16 cellular contexts compared by ENCODE assay signal in the genomic region with DNA sequence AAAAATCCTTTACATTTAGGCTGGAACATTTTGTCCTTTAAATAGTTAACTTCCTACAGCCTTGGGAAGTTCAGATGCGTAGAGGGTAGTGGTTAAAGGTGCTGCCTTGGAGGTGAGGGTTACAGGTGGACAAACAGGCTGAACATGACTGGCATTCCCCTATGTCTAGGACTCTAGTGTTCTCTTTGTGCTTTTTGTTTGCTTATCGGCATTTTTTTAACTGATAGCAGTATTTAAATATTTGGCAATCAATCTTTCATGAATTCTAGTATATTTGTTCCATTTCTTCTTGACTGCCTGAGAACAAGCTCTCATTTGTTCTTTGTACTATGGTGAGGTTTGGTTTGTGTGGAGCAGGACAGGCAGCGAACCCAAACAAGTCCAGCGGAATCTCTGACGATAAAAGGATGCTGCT.
DNase-seq lines count a peak whose midpoint lies in the region; ATAC-seq and TF ChIP-seq lines count a peak whose summit lies in the region.
"Had no signal": no experiment of that assay in that cellular context is flagged by ENCODE, and none has a peak within 500 bp of the region (broad histone marks: within the 10 kb centered on the region; RNA-seq: fewer than 3 reads in every experiment).

No MANE protein-coding gene starts in this region.

- DNase-seq in SIG-M5 treated with dmso at 0.1 percent for 504 hours (lab: John Stamatoyannopoulos, UW; ENCODE audit: unreplicated experiment), result peak; percentile 44
- DNase-seq in SIG-M5 (lab: John Stamatoyannopoulos, UW), result no peak
- peak; percentile 15 for DNase-seq in mucosa of gallbladder (ENCODE audit: low spot score)
- no peak for DNase-seq in type B pancreatic cell (ENCODE audit: extremely low spot score, unreplicated experiment)
- no peak for DNase-seq in activated T-cell treated with anti-CD3 and anti-CD28 coated beads, Interleukin-2, amount 50 U/mL, for 24 hours
- DNase-seq: KG1, NCI-H1105, NCI-H1694 treated with DMSO at 0.1 percent for 48 hours, NCI-H82 had no signal

- H3K27ac ChIP-seq in cingulate gyrus (ENCODE audit: low read depth, low read length), result peak overlapping the region; percentile 81
- H3K27ac ChIP-seq: 22Rv1, BLaER1 had no signal

- ATAC-seq in GM18867 (IDR thresholded peaks at IDR 0.05; ENCODE audit: unreplicated experiment) (no peak), esophagus mucosa (no peak)
- ATAC-seq: HCT116, Panc1 had no signal

- peaks cover 32% of the 10 kb centered on the region for H3K4me1 Mint-ChIP-seq in type B pancreatic cell (ENCODE audit: unreplicated experiment)
- H3K4me1 Mint-ChIP-seq in activated T-cell treated with anti-CD3 and anti-CD28 coated beads, Interleukin-2, amount 50 U/mL, for 24 hours (ENCODE audit: low read depth), result no peaks in the 10 kb centered on the region

- no peaks in the 10 kb centered on the region for H3K9me3 Mint-ChIP-seq in type B pancreatic cell
- peaks cover 4% of the 10 kb centered on the region for H3K9me3 Mint-ChIP-seq in activated T-cell treated with anti-CD3 and anti-CD28 coated beads, Interleukin-2, amount 50 U/mL, for 24 hours

- no peaks in the 10 kb centered on the region for H3K36me3 Mint-ChIP-seq in type B pancreatic cell
- H3K36me3 Mint-ChIP-seq in activated T-cell treated with anti-CD3 and anti-CD28 coated beads, Interleukin-2, amount 50 U/mL, for 24 hours (ENCODE audit: low read depth), result no peaks in the 10 kb centered on the region

- peaks cover 3% of the 10 kb centered on the region for H3K27me3 Mint-ChIP-seq in type B pancreatic cell
- no peaks in the 10 kb centered on the region for H3K27me3 Mint-ChIP-seq in activated T-cell treated with anti-CD3 and anti-CD28 coated beads, Interleukin-2, amount 50 U/mL, for 24 hours

- H3K27ac Mint-ChIP-seq in type B pancreatic cell, result peak overlapping the region; percentile 67
- no peak overlapping the region for H3K27ac Mint-ChIP-seq in activated T-cell treated with anti-CD3 and anti-CD28 coated beads, Interleukin-2, amount 50 U/mL, for 24 hours

- no peak for TF ChIP-seq CTCF in type B pancreatic cell (conservative IDR thresholded peaks at IDR 0.05)

- H3K4me3 Mint-ChIP-seq in type B pancreatic cell, result peak overlapping the region; percentile 29
- H3K4me3 Mint-ChIP-seq in activated T-cell treated with anti-CD3 and anti-CD28 coated beads, Interleukin-2, amount 50 U/mL, for 24 hours, result no peak overlapping the region

Comparison
In these comparisons a context has a peak if more than half of its experiments do, and no peak if none do; other contexts are left out.
1. DNase-seq: peak in SIG-M5 treated with dmso at 0.1 percent for 504 hours (single experiment) and mucosa of gallbladder (single experiment); none in SIG-M5 (single experiment), type B pancreatic cell (single experiment) and activated T-cell treated with anti-CD3 and anti-CD28 coated beads, Interleukin-2, amount 50 U/mL, for 24 hours (single experiment).